ENCODE assay signal across 11 cellular contexts in genomic region chr22:39462443-39463147, GRCh38. TPM values are rescaled to one million over a fixed set of nuclear protein-coding genes. Genes with fewer than 3 reads are reported as not detected.
DNase-seq lines count a peak whose midpoint lies in the region; ATAC-seq and TF ChIP-seq lines count a peak whose summit lies in the region.
"Had no signal": no experiment of that assay in that cellular context is flagged by ENCODE, and none has a peak within 500 bp of the region (broad histone marks: within the 10 kb centered on the region; RNA-seq: fewer than 3 reads in every experiment).

No MANE protein-coding gene starts in this region.

- H3K36me3 ChIP-seq in lower lobe of right lung, result no peaks in the 10 kb centered on the region
- H3K36me3 ChIP-seq in transverse colon, result no peaks in the 10 kb centered on the region

- H3K9me3 ChIP-seq in lower lobe of right lung (no peaks in the 10 kb centered on the region), transverse colon (no peaks in the 10 kb centered on the region)

- TF ChIP-seq EP300 in transverse colon (IDR thresholded peaks at IDR 0.05; ENCODE audit: low read depth), result no peak

- H3K27ac ChIP-seq in lower lobe of right lung (peak overlapping the region; percentile 74), transverse colon (peak overlapping the region in 3 of 4 donors; percentile 5 to 32 (median 22))

- H3K4me3 ChIP-seq in lower lobe of right lung (no peak overlapping the region), transverse colon (no peak overlapping the region)

- peaks cover 46% of the 10 kb centered on the region for H3K4me1 ChIP-seq in lower lobe of right lung
- peaks cover 0 to 26% (median 4%) of the 10 kb centered on the region in 4 donors for H3K4me1 ChIP-seq in transverse colon

- DNase-seq in T-helper 1 cell, result no peak
- DNase-seq in chondrocyte (ENCODE audit: low spot score), result no peak
- DNase-seq in lower lobe of right lung, result no peak
- no peak for DNase-seq in transverse colon
- DNase-seq in activated naive CD4-positive, alpha-beta T cell (lab: John Stamatoyannopoulos, UW), result no peak
- DNase-seq in inferior parietal cortex (ENCODE audit: extremely low spot score), result no peak
- DNase-seq: activated gamma-delta T cell, NCI-H187 treated with DMSO at 0.1 percent for 48 hours had no signal

- peaks cover 30% of the 10 kb centered on the region for H3K27me3 Mint-ChIP-seq in T-helper 1 cell treated with Interleukin-12 subunit alpha and Interleukin-12 subunit beta and Interleukin-4 antibody, amounts not matched to agents 30 μg/mL and 1 μg/mL, for 36 hours (ENCODE audit: low read depth)
- H3K27me3 Mint-ChIP-seq in chondrocyte (ENCODE audit: low read depth), result no peaks in the 10 kb centered on the region

- TF ChIP-seq CTCF in chondrocyte (IDR thresholded peaks at IDR 0.05) (peak; percentile 31), lower lobe of right lung (IDR thresholded peaks at IDR 0.05) (peak; percentile 28), transverse colon (IDR thresholded peaks at IDR 0.05) (no peak)

- peaks cover 4% of the 10 kb centered on the region for H3K36me3 Mint-ChIP-seq in T-helper 1 cell treated with Interleukin-12 subunit alpha and Interleukin-12 subunit beta and Interleukin-4 antibody, amounts not matched to agents 30 μg/mL and 1 μg/mL, for 36 hours (ENCODE audit: low read depth)
- H3K36me3 Mint-ChIP-seq in chondrocyte (ENCODE audit: low read depth), result no peaks in the 10 kb centered on the region

- TF ChIP-seq POLR2A in transverse colon (IDR thresholded peaks at IDR 0.05), result no peak

- no peak overlapping the region for H3K4me3 Mint-ChIP-seq in T-helper 1 cell treated with Interleukin-12 subunit alpha and Interleukin-12 subunit beta and Interleukin-4 antibody, amounts not matched to agents 30 μg/mL and 1 μg/mL, for 36 hours
- H3K4me3 Mint-ChIP-seq in chondrocyte (ENCODE audit: unreplicated experiment), result no peak overlapping the region

- H3K9me3 Mint-ChIP-seq in T-helper 1 cell treated with Interleukin-12 subunit alpha and Interleukin-12 subunit beta and Interleukin-4 antibody, amounts not matched to agents 30 μg/mL and 1 μg/mL, for 36 hours, result no peaks in the 10 kb centered on the region
- H3K9me3 Mint-ChIP-seq in chondrocyte (ENCODE audit: low read depth), result no peaks in the 10 kb centered on the region
- H3K9me3 Mint-ChIP-seq: type B pancreatic cell had no signal

- no peak for ATAC-seq in lower lobe of right lung
- ATAC-seq in GM21381 (IDR thresholded peaks at IDR 0.05; ENCODE audit: unreplicated experiment), result no peak

- H3K4me1 Mint-ChIP-seq in T-helper 1 cell treated with Interleukin-12 subunit alpha and Interleukin-12 subunit beta and Interleukin-4 antibody, amounts not matched to agents 30 μg/mL and 1 μg/mL, for 36 hours (ENCODE audit: low read depth), result peaks cover 12% of the 10 kb centered on the region
- peaks cover 17% of the 10 kb centered on the region for H3K4me1 Mint-ChIP-seq in chondrocyte (ENCODE audit: low read depth)

- H3K27me3 ChIP-seq in lower lobe of right lung (ENCODE audit: low read depth), result peaks cover 13% of the 10 kb centered on the region
- peaks cover 27% of the 10 kb centered on the region for H3K27me3 ChIP-seq in transverse colon

- 43 to 54% methylated on average over 4 to 13 of the region's 13 CpGs for WGBS in transverse colon (ENCODE audit: low coverage in 1 of 2), 2 donors

- in situ Hi-C loops in transverse colon (cut with MboI; ENCODE audit: low pct_ligation_motif_present in 1 of 4, low pct_unique_long_range_greater_than_20kb in 1 of 4, low sequenced_read_pairs in 3 of 4), result no loop called here

- peak overlapping the region; percentile 74 for H3K27ac Mint-ChIP-seq in T-helper 1 cell treated with Interleukin-12 subunit alpha and Interleukin-12 subunit beta and Interleukin-4 antibody, amounts not matched to agents 30 μg/mL and 1 μg/mL, for 36 hours
- H3K27ac Mint-ChIP-seq in chondrocyte (ENCODE audit: unreplicated experiment), result no peak overlapping the region

- intact Hi-C loops in lower lobe of right lung (cut with DNase I) (no loop called here), transverse colon (cut with DNase I; ENCODE audit: low total_unique reads) (no loop called here)

RNA-seq across cellular contexts. Expression of gene MGAT3, which starts 5.8 kb away (rescaled TPM):
- total RNA-seq in chondrocyte, result 3.6 to 6.4 TPM (median 6.1 TPM) in 3 replicates
- 41.5 TPM for total RNA-seq in lower lobe of right lung
- 10 to 100 TPM in 1 of 4 donors, 1 to 10 TPM in 3; 1.2 to 10.1 (median 5.2) TPM for total RNA-seq in transverse colon

RNA-seq across cellular contexts. Expression of gene MIEF1, which starts 39.5 kb away (rescaled TPM):
- total RNA-seq in chondrocyte, result 22.7 to 24.0 TPM (median 23.0 TPM) in 3 replicates
- total RNA-seq in lower lobe of right lung, result 27.7 TPM
- total RNA-seq in transverse colon, result 10 to 100 TPM; 11.5 to 31.0 (median 25.6) TPM

RNA-seq across cellular contexts. Expression of gene ATF4, which starts 57.8 kb away (rescaled TPM):
- 128 to 541 TPM (median 513 TPM) in 3 replicates for total RNA-seq in chondrocyte
- total RNA-seq in lower lobe of right lung, result 327 TPM
- 100 to 1,000 TPM; 262 to 566 (median 339) TPM for total RNA-seq in transverse colon

Comparison
In these comparisons a context has a peak if more than half of its experiments do, and no peak if none do; other contexts are left out.
1. CTCF ChIP-seq: peak in chondrocyte (single experiment) and lower lobe of right lung (single experiment); none in transverse colon (0 of 5).